In the genomic region with DNA sequence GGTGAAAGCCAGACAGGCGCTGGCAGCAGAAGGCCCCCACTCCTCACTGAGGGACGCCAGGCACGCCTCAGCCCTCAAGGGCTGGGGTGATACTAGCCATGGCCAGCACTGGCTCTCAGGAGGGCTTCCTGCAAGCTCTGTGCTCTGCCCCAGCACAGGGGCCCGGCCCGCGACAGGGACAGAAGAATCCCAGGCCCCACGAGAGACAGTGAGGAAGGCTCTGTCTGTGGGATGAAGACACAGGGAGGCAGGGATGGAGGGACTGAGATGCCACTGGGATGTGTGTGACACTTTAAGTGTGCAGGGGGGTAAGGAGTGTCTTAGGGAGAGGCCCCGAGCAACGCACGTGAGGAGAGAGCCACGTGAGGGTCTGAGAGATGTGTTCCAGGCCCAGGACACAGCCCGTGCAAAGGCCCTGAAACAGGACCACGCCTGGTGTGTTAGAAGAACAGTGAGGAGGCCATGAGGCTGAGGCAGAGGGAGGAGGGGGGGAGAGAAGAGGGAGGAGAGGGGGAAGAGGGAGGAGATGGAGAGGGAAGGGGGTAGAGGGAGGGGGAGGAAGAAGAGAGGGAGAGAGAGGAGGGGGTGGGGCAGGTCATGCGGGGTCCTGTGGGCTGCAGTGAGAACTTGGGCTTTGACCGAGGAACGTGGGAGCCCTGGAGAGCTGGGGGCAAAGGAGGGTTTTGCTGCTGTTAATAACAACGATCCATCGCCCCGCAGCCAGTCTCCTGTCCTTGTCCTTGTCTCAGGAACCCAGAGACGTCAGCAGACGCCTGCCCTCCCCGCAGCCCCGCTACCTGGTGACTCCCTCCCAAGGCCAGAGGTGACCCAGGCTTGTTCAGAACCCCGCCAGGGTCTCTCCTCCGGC, we compare ENCODE assay signal across 1 cellular context.
TF ChIP-seq lines count a peak whose summit lies in the region.

No MANE protein-coding gene starts in this region.

TF ChIP-seq in SK-N-SH treated with all-trans-retinoic acid at 6 μM for 48 hours, 23 proteins besides CTCF, POLR2A, EP300 and RAD21:
- TF ChIP-seq TOX (CRISPR knock-in tag; IDR thresholded peaks at IDR 0.05; ENCODE audit: borderline replicate concordance) (no peak), ZNF8 (CRISPR knock-in tag; IDR thresholded peaks at IDR 0.05) (no peak), GLIS3 (CRISPR knock-in tag; IDR thresholded peaks at IDR 0.05) (no peak; the same call in 1 of the 2 replicates), ZNF70 (CRISPR knock-in tag; IDR thresholded peaks at IDR 0.05) (no peak), RARB (CRISPR knock-in tag; IDR thresholded peaks at IDR 0.05) (no peak)
- TF ChIP-seq, protein P1, sequence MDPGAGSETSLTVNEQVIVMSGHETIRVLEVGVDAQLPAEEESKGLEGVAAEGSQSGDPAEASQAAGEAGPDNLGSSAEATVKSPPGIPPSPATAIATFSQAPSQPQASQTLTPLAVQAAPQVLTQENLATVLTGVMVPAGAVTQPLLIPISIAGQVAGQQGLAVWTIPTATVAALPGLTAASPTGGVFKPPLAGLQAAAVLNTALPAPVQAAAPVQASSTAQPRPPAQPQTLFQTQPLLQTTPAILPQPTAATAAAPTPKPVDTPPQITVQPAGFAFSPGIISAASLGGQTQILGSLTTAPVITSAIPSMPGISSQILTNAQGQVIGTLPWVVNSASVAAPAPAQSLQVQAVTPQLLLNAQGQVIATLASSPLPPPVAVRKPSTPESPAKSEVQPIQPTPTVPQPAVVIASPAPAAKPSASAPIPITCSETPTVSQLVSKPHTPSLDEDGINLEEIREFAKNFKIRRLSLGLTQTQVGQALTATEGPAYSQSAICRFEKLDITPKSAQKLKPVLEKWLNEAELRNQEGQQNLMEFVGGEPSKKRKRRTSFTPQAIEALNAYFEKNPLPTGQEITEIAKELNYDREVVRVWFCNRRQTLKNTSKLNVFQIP (CRISPR knock-in tag; IDR thresholded peaks at IDR 0.05; ENCODE audit: borderline replicate concordance, low read depth) = no peak
- TF ChIP-seq, protein P2, sequence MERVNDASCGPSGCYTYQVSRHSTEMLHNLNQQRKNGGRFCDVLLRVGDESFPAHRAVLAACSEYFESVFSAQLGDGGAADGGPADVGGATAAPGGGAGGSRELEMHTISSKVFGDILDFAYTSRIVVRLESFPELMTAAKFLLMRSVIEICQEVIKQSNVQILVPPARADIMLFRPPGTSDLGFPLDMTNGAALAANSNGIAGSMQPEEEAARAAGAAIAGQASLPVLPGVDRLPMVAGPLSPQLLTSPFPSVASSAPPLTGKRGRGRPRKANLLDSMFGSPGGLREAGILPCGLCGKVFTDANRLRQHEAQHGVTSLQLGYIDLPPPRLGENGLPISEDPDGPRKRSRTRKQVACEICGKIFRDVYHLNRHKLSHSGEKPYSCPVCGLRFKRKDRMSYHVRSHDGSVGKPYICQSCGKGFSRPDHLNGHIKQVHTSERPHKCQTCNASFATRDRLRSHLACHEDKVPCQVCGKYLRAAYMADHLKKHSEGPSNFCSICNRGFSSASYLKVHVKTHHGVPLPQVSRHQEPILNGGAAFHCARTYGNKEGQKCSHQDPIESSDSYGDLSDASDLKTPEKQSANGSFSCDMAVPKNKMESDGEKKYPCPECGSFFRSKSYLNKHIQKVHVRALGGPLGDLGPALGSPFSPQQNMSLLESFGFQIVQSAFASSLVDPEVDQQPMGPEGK (CRISPR knock-in tag; IDR thresholded peaks at IDR 0.05; ENCODE audit: borderline replicate concordance) = 0 out of 2 replicates have a peak, but pooled peaks have one; percentile 25
